In the genomic region with DNA sequence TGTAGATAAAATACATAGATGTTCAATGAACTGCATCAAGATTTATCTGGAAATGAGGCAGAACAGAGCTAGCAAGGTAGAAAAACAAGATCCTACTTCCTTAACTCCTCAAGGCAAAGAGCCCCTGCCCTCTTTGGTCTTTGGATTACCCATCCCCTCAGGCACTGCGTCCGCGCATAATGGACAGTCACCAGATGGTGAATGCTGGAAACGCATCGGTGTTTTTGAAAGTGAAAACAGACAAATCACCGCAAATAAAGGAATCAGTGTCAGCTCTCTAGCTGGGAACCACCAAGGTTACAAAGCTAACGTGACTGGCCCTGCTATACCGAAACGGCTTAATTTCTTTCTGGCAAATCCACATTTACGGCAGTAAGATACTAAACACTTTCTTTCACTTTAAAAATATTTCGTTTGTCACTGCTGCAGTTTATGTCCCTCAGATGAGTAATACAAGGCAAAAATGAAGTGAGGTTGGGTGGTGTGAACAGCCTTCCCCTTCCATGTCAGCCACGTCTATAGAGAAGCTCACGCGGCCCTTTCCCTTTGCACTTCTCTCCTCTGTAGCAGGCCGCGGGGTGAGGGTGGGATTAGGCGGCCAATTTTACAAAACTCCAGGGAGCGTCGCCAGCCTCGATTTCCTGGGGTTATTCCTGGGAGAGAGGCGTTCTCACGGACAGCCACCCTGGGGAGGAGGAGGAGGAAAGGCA, we compare ENCODE assay signal across 2 cellular contexts.
TF ChIP-seq lines count a peak whose summit lies in the region.

No MANE protein-coding gene starts in this region.

TF ChIP-seq in liver, 16 proteins besides CTCF, POLR2A, EP300 and RAD21:
- no peak for TF ChIP-seq RXRA (IDR thresholded peaks at IDR 0.05)
- no peak for TF ChIP-seq HNF4G (IDR thresholded peaks at IDR 0.05)
- no peak for TF ChIP-seq EGR1 (IDR thresholded peaks at IDR 0.05; ENCODE audit: low read depth in 2 of 2)
- no peak for TF ChIP-seq HNF4A (conservative IDR thresholded peaks at IDR 0.05)
- TF ChIP-seq FOXA1 (IDR thresholded peaks at IDR 0.05) = no peak
- TF ChIP-seq, protein P1, sequence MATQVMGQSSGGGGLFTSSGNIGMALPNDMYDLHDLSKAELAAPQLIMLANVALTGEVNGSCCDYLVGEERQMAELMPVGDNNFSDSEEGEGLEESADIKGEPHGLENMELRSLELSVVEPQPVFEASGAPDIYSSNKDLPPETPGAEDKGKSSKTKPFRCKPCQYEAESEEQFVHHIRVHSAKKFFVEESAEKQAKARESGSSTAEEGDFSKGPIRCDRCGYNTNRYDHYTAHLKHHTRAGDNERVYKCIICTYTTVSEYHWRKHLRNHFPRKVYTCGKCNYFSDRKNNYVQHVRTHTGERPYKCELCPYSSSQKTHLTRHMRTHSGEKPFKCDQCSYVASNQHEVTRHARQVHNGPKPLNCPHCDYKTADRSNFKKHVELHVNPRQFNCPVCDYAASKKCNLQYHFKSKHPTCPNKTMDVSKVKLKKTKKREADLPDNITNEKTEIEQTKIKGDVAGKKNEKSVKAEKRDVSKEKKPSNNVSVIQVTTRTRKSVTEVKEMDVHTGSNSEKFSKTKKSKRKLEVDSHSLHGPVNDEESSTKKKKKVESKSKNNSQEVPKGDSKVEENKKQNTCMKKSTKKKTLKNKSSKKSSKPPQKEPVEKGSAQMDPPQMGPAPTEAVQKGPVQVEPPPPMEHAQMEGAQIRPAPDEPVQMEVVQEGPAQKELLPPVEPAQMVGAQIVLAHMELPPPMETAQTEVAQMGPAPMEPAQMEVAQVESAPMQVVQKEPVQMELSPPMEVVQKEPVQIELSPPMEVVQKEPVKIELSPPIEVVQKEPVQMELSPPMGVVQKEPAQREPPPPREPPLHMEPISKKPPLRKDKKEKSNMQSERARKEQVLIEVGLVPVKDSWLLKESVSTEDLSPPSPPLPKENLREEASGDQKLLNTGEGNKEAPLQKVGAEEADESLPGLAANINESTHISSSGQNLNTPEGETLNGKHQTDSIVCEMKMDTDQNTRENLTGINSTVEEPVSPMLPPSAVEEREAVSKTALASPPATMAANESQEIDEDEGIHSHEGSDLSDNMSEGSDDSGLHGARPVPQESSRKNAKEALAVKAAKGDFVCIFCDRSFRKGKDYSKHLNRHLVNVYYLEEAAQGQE (IDR thresholded peaks at IDR 0.05) = no peak
- TF ChIP-seq, protein P2, sequence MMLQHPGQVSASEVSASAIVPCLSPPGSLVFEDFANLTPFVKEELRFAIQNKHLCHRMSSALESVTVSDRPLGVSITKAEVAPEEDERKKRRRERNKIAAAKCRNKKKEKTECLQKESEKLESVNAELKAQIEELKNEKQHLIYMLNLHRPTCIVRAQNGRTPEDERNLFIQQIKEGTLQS (IDR thresholded peaks at IDR 0.05) = no peak
- TF ChIP-seq ZBTB33 (IDR thresholded peaks at IDR 0.05) = no peak
- no peak for TF ChIP-seq NR2F2 (IDR thresholded peaks at IDR 0.05)
- no peak for TF ChIP-seq SP1 (IDR thresholded peaks at IDR 0.05)
- no peak for TF ChIP-seq GABPA (IDR thresholded peaks at IDR 0.05 in 1 of 2, conservative IDR thresholded peaks at IDR 0.05 in 1 of 2)
- TF ChIP-seq, protein P3, sequence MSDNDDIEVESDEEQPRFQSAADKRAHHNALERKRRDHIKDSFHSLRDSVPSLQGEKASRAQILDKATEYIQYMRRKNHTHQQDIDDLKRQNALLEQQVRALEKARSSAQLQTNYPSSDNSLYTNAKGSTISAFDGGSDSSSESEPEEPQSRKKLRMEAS (IDR thresholded peaks at IDR 0.05) = no peak
- TF ChIP-seq YY1 (IDR thresholded peaks at IDR 0.05) = no peak
- TF ChIP-seq TAF1 (conservative IDR thresholded peaks at IDR 0.05) = no peak
- no peak for TF ChIP-seq FOXA2 (IDR thresholded peaks at IDR 0.05)
- TF ChIP-seq JUND (IDR thresholded peaks at IDR 0.05) = no peak

TF ChIP-seq in HepG2, 621 proteins besides CTCF, POLR2A, EP300 and RAD21:
- TF ChIP-seq LRRFIP1 (CRISPR knock-in tag; conservative IDR thresholded peaks at IDR 0.05) (no peak), TIGD3 (CRISPR knock-in tag; IDR thresholded peaks at IDR 0.05; ENCODE audit: borderline replicate concordance) (no peak), TOPORS (CRISPR knock-in tag; IDR thresholded peaks at IDR 0.05) (no peak), ZNF446 (CRISPR knock-in tag; IDR thresholded peaks at IDR 0.05) (no peak), RELA (CRISPR knock-in tag; IDR thresholded peaks at IDR 0.05) (no peak), ZSCAN30 (CRISPR knock-in tag; IDR thresholded peaks at IDR 0.05) (no peak), MAFK (conservative IDR thresholded peaks at IDR 0.05 in 1 of 2, IDR thresholded peaks at IDR 0.05 in 1 of 2; ENCODE audit: low read length in 2 of 2) (no peak)
- TF ChIP-seq, protein P4, sequence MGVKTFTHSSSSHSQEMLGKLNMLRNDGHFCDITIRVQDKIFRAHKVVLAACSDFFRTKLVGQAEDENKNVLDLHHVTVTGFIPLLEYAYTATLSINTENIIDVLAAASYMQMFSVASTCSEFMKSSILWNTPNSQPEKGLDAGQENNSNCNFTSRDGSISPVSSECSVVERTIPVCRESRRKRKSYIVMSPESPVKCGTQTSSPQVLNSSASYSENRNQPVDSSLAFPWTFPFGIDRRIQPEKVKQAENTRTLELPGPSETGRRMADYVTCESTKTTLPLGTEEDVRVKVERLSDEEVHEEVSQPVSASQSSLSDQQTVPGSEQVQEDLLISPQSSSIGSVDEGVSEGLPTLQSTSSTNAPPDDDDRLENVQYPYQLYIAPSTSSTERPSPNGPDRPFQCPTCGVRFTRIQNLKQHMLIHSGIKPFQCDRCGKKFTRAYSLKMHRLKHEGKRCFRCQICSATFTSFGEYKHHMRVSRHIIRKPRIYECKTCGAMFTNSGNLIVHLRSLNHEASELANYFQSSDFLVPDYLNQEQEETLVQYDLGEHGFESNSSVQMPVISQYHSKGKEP (CRISPR knock-in tag; IDR thresholded peaks at IDR 0.05) = no peak
